14 cellular contexts compared by ENCODE assay signal in genomic region chr17:65035704-65036103, GRCh38. TPM values are rescaled to one million over a fixed set of nuclear protein-coding genes. Genes with fewer than 3 reads are reported as not detected.
DNase-seq lines count a peak whose midpoint lies in the region; FAIRE-seq and TF ChIP-seq lines count a peak whose summit lies in the region.
"Had no signal": no experiment of that assay in that cellular context is flagged by ENCODE, and none has a peak within 500 bp of the region (broad histone marks: within the 10 kb centered on the region; RNA-seq: fewer than 3 reads in every experiment).

No MANE protein-coding gene starts in this region.

- H3K4me1 ChIP-seq in breast epithelium (peaks cover 0 to 2% of the 10 kb centered on the region in 2 donors), kidney (ENCODE audit: control insufficient read depth in 1 of 2, insufficient read depth in 1 of 2, low read depth in 1 of 2, low read length in 2 of 2) (peaks cover 20 to 29% of the 10 kb centered on the region in 2 donors), tibial nerve (peaks cover 0 to 64% (median 28%) of the 10 kb centered on the region in 4 donors)

- no peak for TF ChIP-seq POLR2A in breast epithelium (IDR thresholded peaks at IDR 0.05)
- TF ChIP-seq POLR2A in tibial nerve (IDR thresholded peaks at IDR 0.05): no peak

- 46 to 51% methylated on average over 9 of the region's 9 CpGs for WGBS in tibial nerve, 2 donors

- H3K9me3 ChIP-seq in breast epithelium (no peaks in the 10 kb centered on the region), kidney (ENCODE audit: control insufficient read depth in 1 of 2, low read length in 2 of 2) (no peaks in the 10 kb centered on the region), tibial nerve (no peaks in the 10 kb centered on the region)

- no peak overlapping the region for H3K9ac ChIP-seq in kidney (ENCODE audit: low read length in 2 of 2)

- FAIRE-seq in kidney (lab: Jason Lieb, UNC): no peak
- FAIRE-seq: HTR-8/SVneo had no signal

- H3K4me3 ChIP-seq in breast epithelium (no peak overlapping the region), kidney (ENCODE audit: low read length in 2 of 2) (no peak overlapping the region), tibial nerve (no peak overlapping the region)
- H3K4me3 ChIP-seq: skin epidermis had no signal

- H3K4me1 Mint-ChIP-seq in MCF 10A (ENCODE audit: insufficient read depth, unreplicated experiment) (peaks cover 32% of the 10 kb centered on the region), CD14-positive monocyte (peaks cover 44% of the 10 kb centered on the region)
- peaks cover 65% of the 10 kb centered on the region for H3K4me1 Mint-ChIP-seq in activated CD4-positive, alpha-beta memory T cell treated with anti-CD3 and anti-CD28 coated beads for 36 hours (ENCODE audit: low read depth)

- H3K27ac ChIP-seq in breast epithelium (peak overlapping the region; percentile 46 to 70), kidney (ENCODE audit: low read depth in 2 of 2, low read length in 2 of 2) (peak overlapping the region; percentile 13 to 23), tibial nerve (peak overlapping the region in 3 of 4 donors; percentile 13 to 19 (median 16))

- H3K36me3 ChIP-seq in breast epithelium (no peaks in the 10 kb centered on the region), kidney (ENCODE audit: control insufficient read depth in 1 of 2, insufficient read depth in 2 of 2, low read length in 2 of 2) (no peaks in the 10 kb centered on the region), tibial nerve (no peaks in the 10 kb centered on the region)

- TF ChIP-seq CTCF in breast epithelium (IDR thresholded peaks at IDR 0.05) (no peak), MCF 10A (IDR thresholded peaks at IDR 0.05; ENCODE audit: unreplicated experiment) (no peak), kidney (IDR thresholded peaks at IDR 0.05; ENCODE audit: borderline replicate concordance, extremely low read depth, insufficient read depth) (no peak), tibial nerve (IDR thresholded peaks at IDR 0.05) (no peak), CD14-positive monocyte (IDR thresholded peaks at IDR 0.05) (no peak)

- no TSS peak for BruUV-seq in MCF 10A (replicated peaks; lab: Mats Ljungman, UMichigan)

- peaks cover 15% of the 10 kb centered on the region for H3K36me3 Mint-ChIP-seq in MCF 10A (ENCODE audit: insufficient read depth, unreplicated experiment)
- peaks cover 12% of the 10 kb centered on the region for H3K36me3 Mint-ChIP-seq in activated CD4-positive, alpha-beta memory T cell treated with anti-CD3 and anti-CD28 coated beads for 36 hours
- peaks cover 25 to 31% of the 10 kb centered on the region in 2 donors for H3K36me3 Mint-ChIP-seq in CD14-positive monocyte

- H3K27ac Mint-ChIP-seq in MCF 10A (ENCODE audit: low read depth, unreplicated experiment): no peak overlapping the region
- peak overlapping the region; percentile 42 for H3K27ac Mint-ChIP-seq in activated CD4-positive, alpha-beta memory T cell treated with anti-CD3 and anti-CD28 coated beads for 36 hours
- peak overlapping the region in 3 of 7 donors; percentile 20 to 80 (median 54) for H3K27ac Mint-ChIP-seq in CD14-positive monocyte

- no peaks in the 10 kb centered on the region for H3K27me3 ChIP-seq in breast epithelium
- H3K27me3 ChIP-seq in tibial nerve: no peaks in the 10 kb centered on the region

- CTCF ChIA-PET in MCF 10A (lab: Yijun Ruan, JAX): interaction anchor here (0.6 to 0.9 kb wide), 4 partner anchors 10 to 304 kb away, joined by 3 to 5 read pairs (median 4); no protein-coding TSS in a partner anchor
- CTCF ChIA-PET in activated CD4-positive, alpha-beta memory T cell treated with anti-CD3 and anti-CD28 coated beads for 36 hours (lab: Charles Lee): interaction anchor here (1.1 to 1.9 kb wide), 3 partner anchors 9 to 162 kb away, joined by 3 to 5 read pairs (median 4); no protein-coding TSS in a partner anchor

- DNase-seq in breast epithelium (ENCODE audit: low spot score in 2 of 2) (no peak), MCF 10A (ENCODE audit: unreplicated experiment) (no peak), kidney (no peak), tibial nerve (ENCODE audit: low spot score in 2 of 2) (no peak), HT-29 (ENCODE audit: low spot score) (no peak), C1 segment of cervical spinal cord (lab: John Stamatoyannopoulos, UW) (no peak), CD14-positive monocyte (ENCODE audit: low spot score) (no peak)
- DNase-seq in activated CD4-positive, alpha-beta memory T cell treated with anti-CD3 and anti-CD28 coated beads for 36 hours: no peak
- DNase-seq: cerebellar nuclear complex, HCEC 1CT, NCI-H1105, RPMI8226 had no signal

- H3K4me3 Mint-ChIP-seq in MCF 10A (ENCODE audit: unreplicated experiment) (no peak overlapping the region), CD14-positive monocyte (no peak overlapping the region)
- no peak overlapping the region for H3K4me3 Mint-ChIP-seq in activated CD4-positive, alpha-beta memory T cell treated with anti-CD3 and anti-CD28 coated beads for 36 hours

- intact Hi-C loops in breast epithelium (cut with DNase I; ENCODE audit: low total_unique reads): no loop called here
- intact Hi-C loops in MCF 10A (cut with micrococcal nuclease): no loop called here
- intact Hi-C loops in activated CD4-positive, alpha-beta memory T cell treated with anti-CD3 and anti-CD28 coated beads for 36 hours (cut with micrococcal nuclease): no loop called here
- intact Hi-C loops in kidney (cut with DNase I): no loop called here
- intact Hi-C loops in CD14-positive monocyte (cut with micrococcal nuclease): no loop called here

- H3K27me3 Mint-ChIP-seq in MCF 10A (ENCODE audit: insufficient read depth, unreplicated experiment) (no peaks in the 10 kb centered on the region), CD14-positive monocyte (ENCODE audit: low read depth in 3 of 3) (no peaks in the 10 kb centered on the region)
- H3K27me3 Mint-ChIP-seq in activated CD4-positive, alpha-beta memory T cell treated with anti-CD3 and anti-CD28 coated beads for 36 hours: no peaks in the 10 kb centered on the region

- POLR2A ChIA-PET in MCF 10A (lab: Yijun Ruan, JAX): interaction anchor here (0.6 to 3.6 kb wide), 11 partner anchors 10 to 73 kb away, joined by 3 to 30 read pairs (median 5); no protein-coding TSS in a partner anchor
- POLR2A ChIA-PET in activated CD4-positive, alpha-beta memory T cell treated with anti-CD3 and anti-CD28 coated beads for 36 hours (lab: Charles Lee): interaction anchor here (0.8 to 1.2 kb wide), 3 partner anchors 13 to 50 kb away, joined by 3 to 4 read pairs (median 4); partner anchors contain the start of gene GNA13

- H3K9me3 Mint-ChIP-seq in MCF 10A (ENCODE audit: unreplicated experiment) (no peaks in the 10 kb centered on the region), CD14-positive monocyte (no peaks in the 10 kb centered on the region)
- no peaks in the 10 kb centered on the region for H3K9me3 Mint-ChIP-seq in activated CD4-positive, alpha-beta memory T cell treated with anti-CD3 and anti-CD28 coated beads for 36 hours

- TF ChIP-seq EP300 in tibial nerve (IDR thresholded peaks at IDR 0.05): no peak

RNA-seq across cellular contexts. Expression of gene GNA13, which starts 20.8 kb away (rescaled TPM):
- total RNA-seq in breast epithelium: 10 to 100 TPM; 42.9 to 74.6 (median 47.8) TPM
- 32.1 and 33.2 TPM in 2 replicates for total RNA-seq in MCF 10A (2022)
- total RNA-seq in activated CD4-positive, alpha-beta memory T cell treated with anti-CD3 and anti-CD28 coated beads for 36 hours: 10 to 100 TPM; 55.4 to 55.7 TPM
- 45.0 TPM for total RNA-seq in kidney
- polyA plus RNA-seq in kidney (ENCODE audit: insufficient read depth, low read depth, low replicate concordance): 10.9 TPM
- total RNA-seq in tibial nerve: 10 to 100 TPM; 40.2 to 57.2 (median 45.1) TPM
- total RNA-seq in HT-29 (2014; rRNA removed; shearing (Covaris generic)): 12.0 and 12.5 TPM in 2 replicates
- polyA plus RNA-seq in CD14-positive monocyte: 10 to 100 TPM; 40.3 to 49.3 TPM
